12 cellular contexts compared by ENCODE assay signal in the genomic region with DNA sequence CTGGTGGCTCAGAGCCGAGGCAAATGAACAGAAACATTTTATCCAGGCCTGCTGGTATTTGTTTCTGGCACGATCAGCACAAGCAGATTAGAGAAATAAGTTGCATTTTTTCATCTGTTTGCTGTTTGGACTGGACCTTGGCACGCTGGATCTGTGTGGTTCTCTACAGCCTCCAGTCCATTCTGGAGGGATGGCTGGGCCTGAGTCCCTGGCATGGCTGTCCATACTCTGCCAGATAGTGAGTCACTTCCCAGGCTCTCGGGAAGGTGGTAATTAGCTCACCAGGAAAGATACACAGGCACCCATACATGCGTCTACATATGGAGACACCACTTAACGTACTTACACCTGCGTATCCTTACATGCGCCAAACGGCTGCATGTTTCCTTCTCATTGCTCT.
DNase-seq lines count a peak whose midpoint lies in the region; ATAC-seq and TF ChIP-seq lines count a peak whose summit lies in the region.
"Had no signal": no experiment of that assay in that cellular context is flagged by ENCODE, and none has a peak within 500 bp of the region (broad histone marks: within the 10 kb centered on the region; RNA-seq: fewer than 3 reads in every experiment).

No MANE protein-coding gene starts in this region.

- peak; percentile 96 for DNase-seq in astrocyte of the hippocampus (ENCODE audit: low read depth, low spot score)
- DNase-seq in left ventricle myocardium superior = peak; percentile 40
- DNase-seq in substantia nigra (lab: John Stamatoyannopoulos, UW) = no peak
- DNase-seq in D341Med (ENCODE audit: low spot score) = no peak
- no peak for DNase-seq in NCI-H524 treated with DMSO at 0.1 percent for 48 hours (lab: John Stamatoyannopoulos, UW)
- DNase-seq: NCI-H1048; stimulated activated CD4-positive, alpha-beta T cell treated with anti-CD3 and anti-CD28 coated beads, Interleukin-12 subunit alpha, Interleukin-12 subunit beta, amount 100 ng/mL, for 4 hours; T1000 had no signal

- ATAC-seq in left ventricle myocardium superior (peak; percentile 58), GM21515 (IDR thresholded peaks at IDR 0.05; ENCODE audit: unreplicated experiment) (no peak)

- TF ChIP-seq CTCF in HEK293 (tag by site-specific recombination; IDR thresholded peaks at IDR 0.05) = no peak

- H3K4me1 ChIP-seq in HEK293 (ENCODE audit: control insufficient read depth, insufficient read depth, low read length) (peaks cover 5% of the 10 kb centered on the region), subcutaneous abdominal adipose tissue (ENCODE audit: control insufficient read depth in 5 of 5, insufficient read depth in 5 of 5, low read length in 5 of 5) (peaks cover 0 to 21% (median 16%) of the 10 kb centered on the region in 5 donors)

- no peaks in the 10 kb centered on the region for H3K36me3 ChIP-seq in HEK293 (ENCODE audit: control insufficient read depth in 2 of 2, insufficient read depth in 1 of 2, low read length in 2 of 2)
- no peaks in the 10 kb centered on the region for H3K36me3 ChIP-seq in subcutaneous abdominal adipose tissue (ENCODE audit: control insufficient read depth in 5 of 5, insufficient read depth in 5 of 5, low read length in 5 of 5)
- H3K36me3 ChIP-seq: uterus had no signal

- H3K9me3 ChIP-seq in HEK293 (ENCODE audit: control insufficient read depth, insufficient read depth, low read depth, low read length) = no peaks in the 10 kb centered on the region
- no peaks in the 10 kb centered on the region for H3K9me3 ChIP-seq in subcutaneous abdominal adipose tissue (ENCODE audit: control insufficient read depth in 5 of 5, low read length in 5 of 5)
- H3K9me3 ChIP-seq: uterus had no signal

- intact Hi-C loops in left ventricle myocardium superior (cut with micrococcal nuclease) = no loop called here

- no peaks in the 10 kb centered on the region for H3K27me3 ChIP-seq in subcutaneous abdominal adipose tissue (ENCODE audit: control insufficient read depth in 5 of 5, insufficient read depth in 4 of 5, low read length in 5 of 5)
- H3K27me3 ChIP-seq: uterus had no signal

- no peak overlapping the region for H3K27ac ChIP-seq in HEK293 (ENCODE audit: extremely low read depth, low read depth, low read length)
- H3K27ac ChIP-seq in subcutaneous abdominal adipose tissue (ENCODE audit: low read depth, low read length) = peak overlapping the region; percentile 14
- no peak overlapping the region for H3K27ac ChIP-seq in substantia nigra (ENCODE audit: low read depth, low read length, poor library complexity, severe bottlenecking)

- POLR2A ChIA-PET in HEK293 (lab: Yijun Ruan, JAX) = no interaction called here

- H3K4me3 ChIP-seq in HEK293 (ENCODE audit: low read depth, low read length) (no peak overlapping the region), subcutaneous abdominal adipose tissue (ENCODE audit: low read depth in 1 of 5, low read length in 5 of 5) (no peak overlapping the region)
- H3K4me3 ChIP-seq: uterus had no signal

- CTCF ChIA-PET in HEK293 (lab: Yijun Ruan, JAX) = interaction anchor here (0.6 kb wide), 1 partner anchor 110 kb away, joined by 3 read pairs; no protein-coding TSS in a partner anchor

- H3K9ac ChIP-seq in subcutaneous abdominal adipose tissue (ENCODE audit: low read length in 5 of 5) = peak overlapping the region in 1 of 5 donors; percentile 53

TF ChIP-seq in HEK293, 187 proteins besides CTCF, POLR2A, EP300 and RAD21:
- TF ChIP-seq BCL6B (tag by site-specific recombination; IDR thresholded peaks at IDR 0.05) (no peak), ZNF416 (tag by site-specific recombination; IDR thresholded peaks at IDR 0.05) (no peak), ZNF335 (tag by site-specific recombination; conservative IDR thresholded peaks at IDR 0.05) (peak; percentile 45), ZNF558 (tag by site-specific recombination; IDR thresholded peaks at IDR 0.05) (no peak), ZNF174 (tag by site-specific recombination; IDR thresholded peaks at IDR 0.05) (no peak), ZNF280C (tag by site-specific recombination; IDR thresholded peaks at IDR 0.05) (no peak), ZNF2 (tag by site-specific recombination; IDR thresholded peaks at IDR 0.05) (no peak), HOXA7 (CRISPR knock-in tag; IDR thresholded peaks at IDR 0.05; ENCODE audit: borderline replicate concordance) (no peak), ZNF510 (tag by site-specific recombination; IDR thresholded peaks at IDR 0.05; ENCODE audit: insufficient replicate concordance) (no peak), ZIC2 (tag by site-specific recombination; IDR thresholded peaks at IDR 0.05) (0 out of 2 replicates have a peak, but pooled peaks have one; percentile 14), KLF16 (tag by site-specific recombination; IDR thresholded peaks at IDR 0.05) (no peak), SP7 (tag by site-specific recombination; IDR thresholded peaks at IDR 0.05) (peak; percentile 70), ZNF521 (tag by site-specific recombination; IDR thresholded peaks at IDR 0.05) (no peak), ZNF132 (tag by site-specific recombination; IDR thresholded peaks at IDR 0.05; ENCODE audit: borderline replicate concordance) (no peak), ZNF843 (tag by site-specific recombination; IDR thresholded peaks at IDR 0.05) (no peak), FEZF1 (tag by site-specific recombination; IDR thresholded peaks at IDR 0.05) (no peak)

Comparison
In these comparisons a context has a peak if more than half of its experiments do, and no peak if none do; other contexts are left out.
1. DNase-seq: peak in astrocyte of the hippocampus (single experiment) and left ventricle myocardium superior (single experiment); none in substantia nigra (0 of 49), D341Med (single experiment) and NCI-H524 treated with DMSO at 0.1 percent for 48 hours (single experiment).